ENCODE assay signal across 13 cellular contexts in genomic region chr9:123033864-123034598, GRCh38. TPM values are rescaled to one million over a fixed set of nuclear protein-coding genes. Genes with fewer than 3 reads are reported as not detected.
A peak's percentile ranks its signal among the peaks of the same experiment; 100 is the strongest.
DNase-seq lines count a peak whose midpoint lies in the region; ATAC-seq and TF ChIP-seq lines count a peak whose summit lies in the region.
"Had no signal": no experiment of that assay in that cellular context is flagged by ENCODE, and none has a peak within 500 bp of the region (broad histone marks: within the 10 kb centered on the region; RNA-seq: fewer than 3 reads in every experiment).

No MANE protein-coding gene starts in this region.

- no peak overlapping the region for H2AFZ ChIP-seq in neuronal stem cell (ENCODE audit: low read length)

- peak overlapping the region; percentile 21 for H3K4me2 ChIP-seq in neuronal stem cell (ENCODE audit: insufficient read depth, low read length, poor library complexity, severe bottlenecking)

- peaks cover 2% of the 10 kb centered on the region for H3K79me1 ChIP-seq in neuronal stem cell (ENCODE audit: low read depth, low read length)

- peak; percentile 21 for DNase-seq in activated naive CD4-positive, alpha-beta T cell treated with anti-CD3 and anti-CD28 coated beads, Interleukin-2, amount 10 ng/mL, durations not matched to agents 7 days and 5 days
- no peak for DNase-seq in activated naive CD4-positive, alpha-beta T cell treated with anti-CD3 and anti-CD28 coated beads, Interleukin-2, amount 50 U/mL, for 72 hours (ENCODE audit: low spot score in 2 of 2)
- DNase-seq in fibroblast of villous mesenchyme (ENCODE audit: low read depth): peak; percentile 37
- no peak for DNase-seq in neuronal stem cell (ENCODE audit: low spot score)
- DNase-seq in aorta: no peak
- DNase-seq in stimulated activated CD4-positive, alpha-beta T cell treated with anti-CD3 and anti-CD28 coated beads, Interleukin-1b, Interleukin-23, amount 100 ng/mL, for 48 hours: no peak
- no peak for DNase-seq in posterior vena cava (ENCODE audit: low spot score)
- DNase-seq: left lung, PC-3, sigmoid colon, T-helper 9 cell had no signal

- H3K27me3 ChIP-seq in neuronal stem cell (ENCODE audit: control insufficient read depth in 3 of 3, insufficient read depth in 3 of 3, low read depth in 1 of 3, low read length in 3 of 3) (no peaks in the 10 kb centered on the region), aorta (ENCODE audit: control insufficient read depth in 1 of 2, insufficient read depth in 2 of 2, low read length in 1 of 2) (no peaks in the 10 kb centered on the region)
- H3K27me3 ChIP-seq: left lung, sigmoid colon had no signal

- H3K27ac ChIP-seq in neuronal stem cell (replicated peaks; ENCODE audit: low read length) (peak overlapping the region; percentile 28), aorta (ENCODE audit: low read depth in 1 of 2, low read length in 2 of 2) (peak overlapping the region; percentile 44 to 82)
- H3K27ac ChIP-seq: left lung had no signal

- peak overlapping the region; percentile 15 for H3K18ac ChIP-seq in neuronal stem cell (ENCODE audit: low read length)

- H3K9me3 ChIP-seq in neuronal stem cell (replicated peaks in 1 of 2; ENCODE audit: control insufficient read depth in 2 of 2, insufficient read depth in 1 of 2, low read depth in 1 of 2, low read length in 2 of 2) (no peaks in the 10 kb centered on the region), aorta (ENCODE audit: control insufficient read depth, low read length) (no peaks in the 10 kb centered on the region)
- H3K9me3 ChIP-seq: left lung, sigmoid colon had no signal

- no peaks in the 10 kb centered on the region for H3K4me1 Mint-ChIP-seq in activated naive CD4-positive, alpha-beta T cell treated with anti-CD3 and anti-CD28 coated beads, Interleukin-2, amount 10 ng/mL, durations not matched to agents 7 days and 5 days

- no peak overlapping the region for H3K9ac ChIP-seq in neuronal stem cell (ENCODE audit: low read depth, low read length, poor library complexity)

- H3K36me3 ChIP-seq in neuronal stem cell (replicated peaks in 1 of 2; ENCODE audit: control insufficient read depth in 2 of 2, insufficient read depth in 2 of 2, low read length in 2 of 2): peaks cover 2 to 55% of the 10 kb centered on the region in 2 donors
- H3K36me3 ChIP-seq in aorta (ENCODE audit: control insufficient read depth in 1 of 2, insufficient read depth in 2 of 2, low read length in 1 of 2): peaks cover 0 to 4% of the 10 kb centered on the region in 2 donors

- H4K8ac ChIP-seq in neuronal stem cell (ENCODE audit: low read depth, low read length): no peak overlapping the region

- H2BK5ac ChIP-seq in neuronal stem cell (ENCODE audit: low read length): no peak overlapping the region

- no peak overlapping the region for H2BK12ac ChIP-seq in neuronal stem cell (ENCODE audit: low read length)

- peak overlapping the region; percentile 13 for H3K4ac ChIP-seq in neuronal stem cell (ENCODE audit: low read length)

- peak overlapping the region; percentile 38 for H2BK120ac ChIP-seq in neuronal stem cell (ENCODE audit: low read depth, low read length)

- H3K23ac ChIP-seq in neuronal stem cell (ENCODE audit: low read depth, low read length, poor library complexity): no peak overlapping the region

- H4K91ac ChIP-seq in neuronal stem cell (ENCODE audit: low read depth, low read length, poor library complexity): no peak overlapping the region

- peaks cover 16% of the 10 kb centered on the region for H3K36me3 Mint-ChIP-seq in activated naive CD4-positive, alpha-beta T cell treated with anti-CD3 and anti-CD28 coated beads, Interleukin-2, amount 10 ng/mL, durations not matched to agents 7 days and 5 days
- peaks cover 0 to 10% of the 10 kb centered on the region in 2 donors for H3K36me3 Mint-ChIP-seq in activated naive CD4-positive, alpha-beta T cell treated with anti-CD3 and anti-CD28 coated beads, Interleukin-2, amount 50 U/mL, for 72 hours

- no peak overlapping the region for H3K4me3 Mint-ChIP-seq in activated naive CD4-positive, alpha-beta T cell treated with anti-CD3 and anti-CD28 coated beads, Interleukin-2, amount 10 ng/mL, durations not matched to agents 7 days and 5 days

- H3K27ac Mint-ChIP-seq in activated naive CD4-positive, alpha-beta T cell treated with anti-CD3 and anti-CD28 coated beads, Interleukin-2, amount 10 ng/mL, durations not matched to agents 7 days and 5 days: no peak overlapping the region
- H3K27ac Mint-ChIP-seq in activated naive CD4-positive, alpha-beta T cell treated with anti-CD3 and anti-CD28 coated beads, Interleukin-2, amount 50 U/mL, for 72 hours: no peak overlapping the region

- H3K14ac ChIP-seq in neuronal stem cell (ENCODE audit: low read length): no peak overlapping the region

- WGBS in neuronal stem cell (ENCODE audit: extremely low coverage in 2 of 2, insufficient read length in 2 of 2, insufficient replicate concordance in 1 of 2), 2 donors: no CpG with 5 or more reads among the region's 8 CpGs
- WGBS in aorta, 2 donors: 5 to 6% methylated on average over 8 of the region's 8 CpGs

- H3K4me3 ChIP-seq in fibroblast of villous mesenchyme (ENCODE audit: low read depth, low read length) (no peak overlapping the region), neuronal stem cell (ENCODE audit: low read length in 2 of 2) (no peak overlapping the region), aorta (ENCODE audit: low read length in 2 of 2) (peak overlapping the region; percentile 53 to 63)
- H3K4me3 ChIP-seq: left lung had no signal

- H3K27me3 Mint-ChIP-seq in activated naive CD4-positive, alpha-beta T cell treated with anti-CD3 and anti-CD28 coated beads, Interleukin-2, amount 10 ng/mL, durations not matched to agents 7 days and 5 days: no peaks in the 10 kb centered on the region

- H2BK15ac ChIP-seq in neuronal stem cell (ENCODE audit: low read length): peak overlapping the region; percentile 40

- H2AK5ac ChIP-seq in neuronal stem cell (ENCODE audit: low read depth, low read length): no peak overlapping the region

- intact Hi-C loops in aorta (cut with DNase I): no loop called here
- intact Hi-C loops in posterior vena cava (cut with DNase I): no loop called here

- TF ChIP-seq CTCF in fibroblast of villous mesenchyme (IDR thresholded peaks at IDR 0.05; ENCODE audit: insufficient read depth, low read depth, low read length): no peak

- peaks cover 10 to 16% of the 10 kb centered on the region in 2 donors for H3K4me1 ChIP-seq in neuronal stem cell (ENCODE audit: control insufficient read depth in 2 of 2, insufficient read depth in 1 of 2, low read depth in 1 of 2, low read length in 2 of 2)
- peaks cover 1 to 2% of the 10 kb centered on the region in 2 donors for H3K4me1 ChIP-seq in aorta (ENCODE audit: control insufficient read depth in 1 of 2, insufficient read depth in 2 of 2, low read length in 2 of 2)

- CTCF ChIA-PET in activated naive CD4-positive, alpha-beta T cell treated with anti-CD3 and anti-CD28 coated beads, Interleukin-2, amount 10 ng/mL, durations not matched to agents 7 days and 5 days (lab: Charles Lee): interaction anchor here (0.6 kb wide), 1 partner anchor 17 kb away, joined by 3 read pairs; no protein-coding TSS in a partner anchor

- no peaks in the 10 kb centered on the region for H3K9me3 Mint-ChIP-seq in activated naive CD4-positive, alpha-beta T cell treated with anti-CD3 and anti-CD28 coated beads, Interleukin-2, amount 10 ng/mL, durations not matched to agents 7 days and 5 days
- H3K9me3 Mint-ChIP-seq in activated naive CD4-positive, alpha-beta T cell treated with anti-CD3 and anti-CD28 coated beads, Interleukin-2, amount 50 U/mL, for 72 hours: no peaks in the 10 kb centered on the region

- ATAC-seq in activated naive CD4-positive, alpha-beta T cell treated with anti-CD3 and anti-CD28 coated beads, Interleukin-2, amount 50 U/mL, for 72 hours: no peak
- ATAC-seq in aorta (ENCODE audit: low FRiP score): peak; percentile 55
- ATAC-seq in GM21360 (IDR thresholded peaks at IDR 0.05; ENCODE audit: unreplicated experiment): no peak
- ATAC-seq: PC-3 had no signal

RNA-seq across cellular contexts. Expression of gene GPR21, which starts 0.6 kb away (rescaled TPM):
- total RNA-seq in activated naive CD4-positive, alpha-beta T cell treated with anti-CD3 and anti-CD28 coated beads, Interleukin-2, amount 50 U/mL, for 72 hours: 1 to 10 TPM in 1 of 2 donors, under 1 TPM in 1; 0.23 to 1.7 TPM
- total RNA-seq in fibroblast of villous mesenchyme: 1.9 and 3.0 TPM in 2 replicates
- polyA plus RNA-seq in neuronal stem cell (2013, experiment 1 of 2): not detected
- polyA plus RNA-seq in neuronal stem cell (2013, experiment 2 of 2): not detected
- total RNA-seq in aorta: 10 to 100 TPM in 1 of 2 donors, 1 to 10 TPM in 1; 8.8 to 13.9 TPM
- 1 to 10 TPM in 1 of 2 donors, under 1 TPM in 1; 0.50 to 3.8 TPM for polyA plus RNA-seq in aorta
- 1 to 10 TPM; 3.3 to 6.9 TPM for total RNA-seq in posterior vena cava
- total RNA-seq: epithelial cell of proximal tubule had no signal

Comparison
In these comparisons a context has a peak if more than half of its experiments do, and no peak if none do; other contexts are left out.
1. DNase-seq: peak in activated naive CD4-positive, alpha-beta T cell treated with anti-CD3 and anti-CD28 coated beads, Interleukin-2, amount 10 ng/mL, durations not matched to agents 7 days and 5 days (single experiment) and fibroblast of villous mesenchyme (single experiment); none in activated naive CD4-positive, alpha-beta T cell treated with anti-CD3 and anti-CD28 coated beads, Interleukin-2, amount 50 U/mL, for 72 hours (0 of 2), neuronal stem cell (single experiment), aorta (0 of 2), stimulated activated CD4-positive, alpha-beta T cell treated with anti-CD3 and anti-CD28 coated beads, Interleukin-1b, Interleukin-23, amount 100 ng/mL, for 48 hours (single experiment) and posterior vena cava (single experiment).
2. H3K4me3 ChIP-seq: peak in aorta (2 of 2); none in fibroblast of villous mesenchyme (single experiment) and neuronal stem cell (0 of 2).